25 cellular contexts compared by ENCODE assay signal in genomic region chr18:58347135-58347534, GRCh38.
"Had no signal": no experiment of that assay in that cellular context is flagged by ENCODE, and none has a peak within 500 bp of the region (broad histone marks: within the 10 kb centered on the region; RNA-seq: fewer than 3 reads in every experiment).

No MANE protein-coding gene starts in this region.

- H3K4me1 Mint-ChIP-seq: naive B cell; stimulated activated memory B cell treated with anti-CD40 and anti-IgM and Interleukin-4, amounts not matched to agents 10 μg/mL and 1 μg/mL and 100 μg/mL, for 72 hours had no signal

- H3K4me2 ChIP-seq: neural progenitor cell had no signal

- H3K36me3 Mint-ChIP-seq: natural killer cell treated with Interleukin-12 subunit alpha and Interleukin-12 subunit beta and Interleukin-15 and Interleukin-18, amount 100 ng/mL, for 72 hours had no signal

- H3K36me3 ChIP-seq: neural progenitor cell, tibial artery had no signal

- H3K9me3 Mint-ChIP-seq: mesothelial cell of epicardium; naive B cell; natural killer cell treated with Interleukin-12 subunit alpha and Interleukin-12 subunit beta and Interleukin-15 and Interleukin-18, amount 100 ng/mL, for 72 hours; neural progenitor cell; stimulated activated memory B cell treated with anti-CD40 and anti-IgM and Interleukin-4, amounts not matched to agents 10 μg/mL and 1 μg/mL and 100 μg/mL, for 72 hours; type B pancreatic cell had no signal

- H3K4me3 Mint-ChIP-seq: mesothelial cell of epicardium; naive B cell; natural killer cell treated with Interleukin-12 subunit alpha and Interleukin-12 subunit beta and Interleukin-15 and Interleukin-18, amount 100 ng/mL, for 72 hours; neural progenitor cell; stimulated activated memory B cell treated with anti-CD40 and anti-IgM and Interleukin-4, amounts not matched to agents 10 μg/mL and 1 μg/mL and 100 μg/mL, for 72 hours; type B pancreatic cell had no signal

- H3K79me2 ChIP-seq: parathyroid adenoma had no signal

- H3K4me3 ChIP-seq: dorsolateral prefrontal cortex, gastroesophageal sphincter, heart right ventricle, mucosa of descending colon, neural progenitor cell, sigmoid colon, testis, tibial artery had no signal

- FAIRE-seq: colon, islet of Langerhans had no signal

- H3K27ac Mint-ChIP-seq: mesothelial cell of epicardium; naive B cell; natural killer cell treated with Interleukin-12 subunit alpha and Interleukin-12 subunit beta and Interleukin-15 and Interleukin-18, amount 100 ng/mL, for 72 hours; neural progenitor cell; progenitor cell of endocrine pancreas; stimulated activated memory B cell treated with anti-CD40 and anti-IgM and Interleukin-4, amounts not matched to agents 10 μg/mL and 1 μg/mL and 100 μg/mL, for 72 hours; type B pancreatic cell had no signal

- H3K9me3 ChIP-seq: gastroesophageal sphincter, heart right ventricle, mucosa of descending colon, sigmoid colon, testis, tibial artery had no signal

- ATAC-seq: gastroesophageal sphincter; mucosa of descending colon; natural killer cell treated with Interleukin-12 subunit alpha and Interleukin-12 subunit beta and Interleukin-15 and Interleukin-18, amount 100 ng/mL, for 72 hours; stimulated activated memory B cell treated with anti-CD40 and anti-IgM and Interleukin-4, amounts not matched to agents 10 μg/mL and 1 μg/mL and 100 μg/mL, for 72 hours; stimulated activated naive CD8-positive, alpha-beta T cell treated with anti-CD3 and anti-CD28 coated beads, Interleukin-15, Interleukin-2, amounts not matched to agents 100 U/mL and 50 U/mL, for 24 hours had no signal

- H2AFZ ChIP-seq: neural progenitor cell, parathyroid adenoma had no signal

- H3K4me1 ChIP-seq: gastroesophageal sphincter, sigmoid colon, testis, tibial artery had no signal

- H3K9ac ChIP-seq: neural progenitor cell, parathyroid adenoma had no signal

- DNase-seq: dorsolateral prefrontal cortex; effector CD4-positive, alpha-beta T cell; foreskin fibroblast; heart right ventricle; hippocampal formation; kidney glomerular epithelial cell; mesenchymal stem cell; mucosa of descending colon; naive B cell; sigmoid colon; stimulated activated CD4-positive, alpha-beta T cell treated with anti-CD3 and anti-CD28 coated beads, Interleukin-4, amount 100 ng/mL, for 4 hours; stimulated activated naive CD8-positive, alpha-beta T cell treated with anti-CD3 and anti-CD28 coated beads, Interleukin-15, Interleukin-2, amounts not matched to agents 100 U/mL and 50 U/mL, for 24 hours; substantia nigra; testis; tibial artery had no signal

- H3K27me3 Mint-ChIP-seq: naive B cell; natural killer cell treated with Interleukin-12 subunit alpha and Interleukin-12 subunit beta and Interleukin-15 and Interleukin-18, amount 100 ng/mL, for 72 hours; progenitor cell of endocrine pancreas; stimulated activated memory B cell treated with anti-CD40 and anti-IgM and Interleukin-4, amounts not matched to agents 10 μg/mL and 1 μg/mL and 100 μg/mL, for 72 hours; type B pancreatic cell had no signal

- H3K27ac ChIP-seq: gastroesophageal sphincter, heart right ventricle, neural progenitor cell, parathyroid adenoma, sigmoid colon, testis, tibial artery had no signal

- H3K27me3 ChIP-seq: dorsolateral prefrontal cortex, gastroesophageal sphincter, heart right ventricle, neural progenitor cell, sigmoid colon, testis, tibial artery had no signal
